Comparison of ENCODE assay signal across 23 cellular contexts in genomic region chr19:47762151-47762550, GRCh38. TPM values are rescaled to one million over a fixed set of nuclear protein-coding genes. Genes with fewer than 3 reads are reported as not detected.
"Had no signal": no experiment of that assay in that cellular context is flagged by ENCODE, and none has a peak within 500 bp of the region (broad histone marks: within the 10 kb centered on the region; RNA-seq: fewer than 3 reads in every experiment).

No MANE protein-coding gene starts in this region.

- H3K4me3 ChIP-seq: PC-9 had no signal

- H3K9me3 ChIP-seq: SK-N-SH had no signal

- DNase-seq: Karpas-422, KG1, MM.1S, NCI-H1092 treated with DMSO at 0.1 percent for 48 hours, NCI-H1436, NCI-H187, NCI-H2029, NCI-H2081 treated with DMSO at 0.1 percent for 48 hours, NCI-H2171, NCI-H226, NCI-H446, NCI-H510A, NCI-H524 treated with DMSO at 0.1 percent for 48 hours, NCI-H69, NCI-H774, RPMI8226, SK-N-SH, SW 1271 had no signal

- H3K27ac ChIP-seq: HL-60, PC-9 had no signal

RNA-seq across cellular contexts. Expression of gene TPRX1, which starts 42.2 kb away (rescaled TPM):
- total RNA-seq: M059J, OCI-LY7, PC-9, SK-MEL-5 had no signal
- polyA plus RNA-seq: SK-N-SH had no signal

RNA-seq across cellular contexts. Expression of gene EHD2, which starts 48.9 kb away (rescaled TPM):
- total RNA-seq: OCI-LY7 had no signal

RNA-seq across cellular contexts. Expression of gene CRX, which starts 59.6 kb away (rescaled TPM):
- total RNA-seq: M059J, OCI-LY7, PC-9, SK-MEL-5 had no signal
- polyA plus RNA-seq: SK-N-SH had no signal
